11 cellular contexts compared by ENCODE assay signal in genomic region chrX:24515447-24515846, GRCh38. TPM values are rescaled to one million over a fixed set of nuclear protein-coding genes. Genes with fewer than 3 reads are reported as not detected.
DNase-seq lines count a peak whose midpoint lies in the region; FAIRE-seq and TF ChIP-seq lines count a peak whose summit lies in the region.
"Had no signal": no experiment of that assay in that cellular context is flagged by ENCODE, and none has a peak within 500 bp of the region (broad histone marks: within the 10 kb centered on the region; RNA-seq: fewer than 3 reads in every experiment).

No MANE protein-coding gene starts in this region.

- H2BK15ac ChIP-seq in mesendoderm (replicated peaks; ENCODE audit: low read depth), result no peak overlapping the region

- TF ChIP-seq POLR2A in GM12891 (IDR thresholded peaks at IDR 0.05; ENCODE audit: low read depth, low read length), result no peak
- no peak for TF ChIP-seq POLR2A in NB4 (IDR thresholded peaks at IDR 0.05; ENCODE audit: extremely low read depth, insufficient read length)
- TF ChIP-seq POLR2A in esophagus squamous epithelium (IDR thresholded peaks at IDR 0.05), result no peak

- H3K4me2 ChIP-seq in mesendoderm (ENCODE audit: low read length) (no peak overlapping the region), trophoblast cell (ENCODE audit: low read length) (no peak overlapping the region)

- no peak overlapping the region for H2BK5ac ChIP-seq in mesendoderm (ENCODE audit: low read length)
- H2BK5ac ChIP-seq in trophoblast cell (ENCODE audit: low read depth, low read length, poor library complexity), result no peak overlapping the region

- H3K9ac ChIP-seq in mesendoderm (ENCODE audit: low read length) (no peak overlapping the region), trophoblast cell (ENCODE audit: low read length) (no peak overlapping the region)

- H4K8ac ChIP-seq in mesendoderm (ENCODE audit: low read depth, low read length) (no peak overlapping the region), trophoblast cell (ENCODE audit: low read depth, low read length) (no peak overlapping the region)

- H2AFZ ChIP-seq in trophoblast cell (ENCODE audit: insufficient read depth, low read length, poor library complexity), result no peak overlapping the region

- intact Hi-C loops in esophagus squamous epithelium (cut with DNase I), result no loop called here

- no peak overlapping the region for H2BK120ac ChIP-seq in mesendoderm (ENCODE audit: low read depth, low read length)
- H2BK120ac ChIP-seq in trophoblast cell (ENCODE audit: insufficient read depth, low read length, poor library complexity), result no peak overlapping the region

- DNase-seq in GM12891 (ENCODE audit: insufficient read length, low spot score) (no peak), NB4 (ENCODE audit: low read depth) (peak; percentile 12), bronchial epithelial cell (ENCODE audit: low read depth) (no peak), mesendoderm (peak; percentile 21), RCC 7860 (ENCODE audit: low spot score) (no peak), trophoblast cell (no peak), NCI-H1930 (lab: John Stamatoyannopoulos, UW) (no peak), esophagus squamous epithelium (lab: John Stamatoyannopoulos, UW) (no peak)
- DNase-seq: activated CD8-positive, alpha-beta memory T cell treated with anti-CD3 and anti-CD28 coated beads, Interleukin-2, amount 50 U/mL, for 4 hours; effector memory CD4-positive, alpha-beta T cell; Peyer's patch had no signal

- FAIRE-seq in GM12891 (lab: Jason Lieb, UNC), result peak; percentile 57
- no peak for FAIRE-seq in bronchial epithelial cell (lab: Jason Lieb, UNC)
- no peak for FAIRE-seq in RCC 7860 (lab: Jason Lieb, UNC)

- H2BK12ac ChIP-seq in trophoblast cell (ENCODE audit: low read length), result no peak overlapping the region

- no CpG with 5 or more reads among the region's 4 CpGs for WGBS in mesendoderm (ENCODE audit: extremely low coverage, insufficient coverage, low lambda C conversion rate)
- no CpG with 5 or more reads among the region's 4 CpGs for WGBS in trophoblast cell (ENCODE audit: extremely low coverage, insufficient coverage, insufficient read length)
- 61 to 75% methylated on average over 4 of the region's 4 CpGs for WGBS in esophagus squamous epithelium, 2 donors

- no peak overlapping the region for H3K27ac ChIP-seq in mesendoderm (ENCODE audit: low read depth, low read length)
- H3K27ac ChIP-seq in trophoblast cell (ENCODE audit: low read depth, low read length), result no peak overlapping the region
- H3K27ac ChIP-seq in esophagus squamous epithelium, result no peak overlapping the region
- H3K27ac ChIP-seq: Peyer's patch had no signal

- H3K79me2 ChIP-seq in mesendoderm (ENCODE audit: control insufficient read depth, insufficient read depth, low read length), result no peaks in the 10 kb centered on the region
- H3K79me2 ChIP-seq in trophoblast cell (ENCODE audit: control insufficient read depth, insufficient read depth, low read length, poor library complexity), result no peaks in the 10 kb centered on the region

- H3K36me3 ChIP-seq in bronchial epithelial cell (ENCODE audit: control insufficient read depth, insufficient read depth, low read length) (no peaks in the 10 kb centered on the region), mesendoderm (ENCODE audit: control insufficient read depth, insufficient read depth, low read length) (no peaks in the 10 kb centered on the region), trophoblast cell (ENCODE audit: control insufficient read depth in 1 of 2, insufficient read depth in 2 of 2, low read length in 2 of 2) (no peaks in the 10 kb centered on the region), esophagus squamous epithelium (peaks cover 0 to 9% (median 0%) of the 10 kb centered on the region in 3 donors)

- H4K91ac ChIP-seq in trophoblast cell (ENCODE audit: low read depth, low read length), result no peak overlapping the region

- H3K14ac ChIP-seq in trophoblast cell (ENCODE audit: low read length), result no peak overlapping the region

- TF ChIP-seq CTCF in NB4 (IDR thresholded peaks at IDR 0.05; ENCODE audit: low read depth, low read length) (no peak), bronchial epithelial cell (IDR thresholded peaks at IDR 0.05; ENCODE audit: insufficient read depth, low read length, severe bottlenecking) (peak; percentile 4), esophagus squamous epithelium (IDR thresholded peaks at IDR 0.05) (peak in 1 of 6 experiments; percentile 10)

- H3K9me3 ChIP-seq in trophoblast cell (ENCODE audit: insufficient read depth, low read depth, low read length) (no peaks in the 10 kb centered on the region), esophagus squamous epithelium (no peaks in the 10 kb centered on the region)
- H3K9me3 ChIP-seq: Peyer's patch had no signal

- H3K18ac ChIP-seq in mesendoderm (ENCODE audit: low read length) (no peak overlapping the region), trophoblast cell (ENCODE audit: low read length) (no peak overlapping the region)

- H4K5ac ChIP-seq in mesendoderm (ENCODE audit: low read length), result no peak overlapping the region

- H3K4me3 ChIP-seq in NB4 (ENCODE audit: low read depth, low read length) (no peak overlapping the region), bronchial epithelial cell (ENCODE audit: low read depth, low read length) (no peak overlapping the region), mesendoderm (ENCODE audit: low read length) (no peak overlapping the region), trophoblast cell (ENCODE audit: low read depth, low read length) (no peak overlapping the region), esophagus squamous epithelium (no peak overlapping the region)
- H3K4me3 ChIP-seq: Peyer's patch had no signal

- no peak overlapping the region for H3K56ac ChIP-seq in mesendoderm (ENCODE audit: low read length)

- no peaks in the 10 kb centered on the region for H3K79me1 ChIP-seq in mesendoderm (ENCODE audit: low read length)
- no peaks in the 10 kb centered on the region for H3K79me1 ChIP-seq in trophoblast cell (ENCODE audit: low read length)

- no peak overlapping the region for H4K12ac ChIP-seq in trophoblast cell (ENCODE audit: low read depth, low read length)

- no peak overlapping the region for H3K4ac ChIP-seq in mesendoderm (ENCODE audit: low read depth, low read length)
- no peak overlapping the region for H3K4ac ChIP-seq in trophoblast cell (ENCODE audit: low read depth, low read length)

- H3K23ac ChIP-seq in mesendoderm (ENCODE audit: low read length) (no peak overlapping the region), trophoblast cell (ENCODE audit: low read length) (no peak overlapping the region)

- no peaks in the 10 kb centered on the region for H3K4me1 ChIP-seq in mesendoderm (ENCODE audit: control insufficient read depth, low read depth, low read length)
- no peaks in the 10 kb centered on the region for H3K4me1 ChIP-seq in trophoblast cell (ENCODE audit: control insufficient read depth in 1 of 2, insufficient read depth in 2 of 2, low read length in 2 of 2)
- no peaks in the 10 kb centered on the region for H3K4me1 ChIP-seq in esophagus squamous epithelium
- H3K4me1 ChIP-seq: Peyer's patch had no signal

- H2AK5ac ChIP-seq in mesendoderm (ENCODE audit: low read length), result no peak overlapping the region
- H2AK5ac ChIP-seq in trophoblast cell (ENCODE audit: low read length), result no peak overlapping the region

- H3K27me3 ChIP-seq in bronchial epithelial cell (ENCODE audit: control insufficient read depth, insufficient read depth, low read length) (no peaks in the 10 kb centered on the region), mesendoderm (ENCODE audit: insufficient read depth, low read length, poor library complexity) (no peaks in the 10 kb centered on the region), trophoblast cell (ENCODE audit: insufficient read depth, low read length) (no peaks in the 10 kb centered on the region), esophagus squamous epithelium (no peaks in the 10 kb centered on the region)
- H3K27me3 ChIP-seq: Peyer's patch had no signal

TF ChIP-seq in GM12891, 5 proteins besides CTCF, POLR2A, EP300 and RAD21:
- no peak for TF ChIP-seq PAX5 (IDR thresholded peaks at IDR 0.05; ENCODE audit: insufficient read depth, low read length, severe bottlenecking)
- TF ChIP-seq POU2F2 (IDR thresholded peaks at IDR 0.05; ENCODE audit: low read depth, low read length), result no peak
- no peak for TF ChIP-seq TAF1 (IDR thresholded peaks at IDR 0.05; ENCODE audit: low read depth, low read length)
- TF ChIP-seq POLR2AphosphoS5 (IDR thresholded peaks at IDR 0.05; ENCODE audit: low read depth, low read length), result no peak
- no peak for TF ChIP-seq SPI1 (IDR thresholded peaks at IDR 0.05; ENCODE audit: low read depth, low read length)

RNA-seq across cellular contexts. Expression of gene PDK3, which starts 50.4 kb away (rescaled TPM):
- polyA plus RNA-seq in GM12891 (2012; ENCODE audit: low read depth, missing spikeins), result 15.1 TPM
- total RNA-seq in bronchial epithelial cell (5.3 and 5.8 TPM in 2 replicates), esophagus squamous epithelium (10 to 100 TPM in 2 of 4 donors, 1 to 10 TPM in 2; 5.4 to 20.6 (median 12.8) TPM)
- 6.9 TPM for polyA plus RNA-seq in mesendoderm (2013, experiment 1 of 2)
- 7.3 TPM for polyA plus RNA-seq in mesendoderm (2013, experiment 2 of 2)
- 7.8 and 8.2 TPM in 2 replicates for polyA plus RNA-seq in trophoblast cell (2013)

Comparison
In these comparisons a context has a peak if more than half of its experiments do, and no peak if none do; other contexts are left out.
1. DNase-seq: peak in NB4 (single experiment) and mesendoderm (single experiment); none in GM12891 (single experiment), bronchial epithelial cell (single experiment), RCC 7860 (single experiment), trophoblast cell (0 of 2), NCI-H1930 (0 of 2) and esophagus squamous epithelium (single experiment).